In genomic region chrX:40734956-40735317, GRCh38 we compare ENCODE assay signal across 8 cellular contexts. TPM values are rescaled to one million over a fixed set of nuclear protein-coding genes. Genes with fewer than 3 reads are reported as not detected.
DNase-seq lines count a peak whose midpoint lies in the region; ATAC-seq and TF ChIP-seq lines count a peak whose summit lies in the region.

No MANE protein-coding gene starts in this region.

- peak overlapping the region; percentile 79 for H3K4me3 ChIP-seq in BE2C (ENCODE audit: low read depth, low read length)
- H3K4me3 ChIP-seq in HEK293 (ENCODE audit: low read depth, low read length) = peak overlapping the region; percentile 98
- H3K4me3 ChIP-seq in ectodermal cell (ENCODE audit: insufficient read depth, low read depth, low read length) = peak overlapping the region; percentile 65
- H3K4me3 ChIP-seq in mucosa of rectum (ENCODE audit: low read length in 2 of 2) = peak overlapping the region; percentile 65 to 89
- peak overlapping the region; percentile 82 for H3K4me3 ChIP-seq in thoracic aorta

- no peaks in the 10 kb centered on the region for H3K36me3 ChIP-seq in BE2C
- H3K36me3 ChIP-seq in HEK293 (ENCODE audit: control insufficient read depth in 2 of 2, insufficient read depth in 1 of 2, low read length in 2 of 2) = no peaks in the 10 kb centered on the region; a peak in 1 of 3 replicates
- H3K36me3 ChIP-seq in ectodermal cell (ENCODE audit: control insufficient read depth, insufficient read depth, low read length) = no peaks in the 10 kb centered on the region
- H3K36me3 ChIP-seq in mucosa of rectum (ENCODE audit: control insufficient read depth in 2 of 2, insufficient read depth in 2 of 2, low read length in 2 of 2) = no peaks in the 10 kb centered on the region
- no peaks in the 10 kb centered on the region for H3K36me3 ChIP-seq in thoracic aorta

- POLR2A ChIA-PET in HEK293 (lab: Yijun Ruan, JAX) (interaction anchor here (0.6 to 2.0 kb wide), 13 partner anchors 9 to 380 kb away, joined by 3 to 10 read pairs (median 3); partner anchors contain the start of genes CXorf38 and USP9X), T-cell (lab: Charles Lee) (interaction anchor here (0.6 to 1.1 kb wide), 4 partner anchors 45 to 1919 kb away, joined by 3 to 4 read pairs (median 4); no protein-coding TSS in a partner anchor)

- TF ChIP-seq CTCF in BE2C (IDR thresholded peaks at IDR 0.05; ENCODE audit: low read depth, low read length) = no peak
- TF ChIP-seq CTCF in HEK293 (tag by site-specific recombination; IDR thresholded peaks at IDR 0.05) = no peak
- TF ChIP-seq CTCF in thoracic aorta (IDR thresholded peaks at IDR 0.05) = no peak

- H3K36me3 Mint-ChIP-seq in T-cell = no peaks in the 10 kb centered on the region

- CTCF ChIA-PET in HEK293 (lab: Yijun Ruan, JAX) (interaction anchor here (0.7 to 1.8 kb wide), 9 partner anchors 10 to 1008 kb away, joined by 3 to 4 read pairs (median 3); no protein-coding TSS in a partner anchor), T-cell (lab: Charles Lee) (interaction anchor here (0.5 to 2.7 kb wide), 7 partner anchors 11 to 648 kb away, joined by 3 to 17 read pairs (median 4); no protein-coding TSS in a partner anchor)

- peaks cover 60 to 75% (median 73%) of the 10 kb centered on the region in 3 donors for H3K4me1 Mint-ChIP-seq in T-cell

- 0 to 1% methylated on average over 20 of the region's 20 CpGs for WGBS in ectodermal cell, 2 experiments

- H3K27me3 Mint-ChIP-seq in T-cell = no peaks in the 10 kb centered on the region

- peak overlapping the region; percentile 65 to 71 for H3K9ac ChIP-seq in mucosa of rectum (ENCODE audit: low read depth in 1 of 2, low read length in 2 of 2)

- H3K4me1 ChIP-seq in BE2C (no peaks in the 10 kb centered on the region), HEK293 (ENCODE audit: control insufficient read depth, insufficient read depth, low read length) (peaks cover 32% of the 10 kb centered on the region), ectodermal cell (ENCODE audit: control insufficient read depth, insufficient read depth, low read length) (no peaks in the 10 kb centered on the region), mucosa of rectum (ENCODE audit: control insufficient read depth in 2 of 2, insufficient read depth in 2 of 2, low read length in 2 of 2) (peaks cover 12 to 21% of the 10 kb centered on the region in 2 donors), thoracic aorta (ENCODE audit: control insufficient read depth in 1 of 2, low read depth in 2 of 2) (peaks cover 0 to 14% of the 10 kb centered on the region in 2 donors)

- no peaks in the 10 kb centered on the region for H3K9me3 Mint-ChIP-seq in T-cell

- peak overlapping the region; percentile 84 to 90 for H3K27ac Mint-ChIP-seq in T-cell

- no peaks in the 10 kb centered on the region for H3K27me3 ChIP-seq in BE2C
- no peaks in the 10 kb centered on the region for H3K27me3 ChIP-seq in ectodermal cell (ENCODE audit: control insufficient read depth, insufficient read depth, low read length, poor library complexity, severe bottlenecking)
- peaks cover 2 to 5% of the 10 kb centered on the region in 2 donors for H3K27me3 ChIP-seq in mucosa of rectum (ENCODE audit: control insufficient read depth in 2 of 2, insufficient read depth in 2 of 2, low read length in 2 of 2)
- no peaks in the 10 kb centered on the region for H3K27me3 ChIP-seq in thoracic aorta (replicated peaks; ENCODE audit: insufficient read depth)

- H3K4me3 Mint-ChIP-seq in T-cell = peak overlapping the region; percentile 86 to 94 (median 92)

- H3K9me3 ChIP-seq in BE2C = no peaks in the 10 kb centered on the region
- no peaks in the 10 kb centered on the region for H3K9me3 ChIP-seq in HEK293 (ENCODE audit: control insufficient read depth, insufficient read depth, low read depth, low read length)
- H3K9me3 ChIP-seq in ectodermal cell (ENCODE audit: control insufficient read depth, low read length) = no peaks in the 10 kb centered on the region
- H3K9me3 ChIP-seq in mucosa of rectum (ENCODE audit: control insufficient read depth in 2 of 2, low read length in 2 of 2) = no peaks in the 10 kb centered on the region
- no peaks in the 10 kb centered on the region for H3K9me3 ChIP-seq in thoracic aorta

- DNase-seq in BE2C (no peak), T-cell (peak in 25 of 34 experiments; percentile 5 to 55 (median 22)), thoracic aorta (ENCODE audit: low spot score) (no peak), mesenteric fat pad (ENCODE audit: low spot score) (no peak)

- H3K27ac ChIP-seq in HEK293 (ENCODE audit: extremely low read depth, low read depth, low read length) (peak overlapping the region; percentile 98), ectodermal cell (ENCODE audit: insufficient read depth, low read depth, low read length, poor library complexity, severe bottlenecking) (peak overlapping the region; percentile 88), mucosa of rectum (ENCODE audit: low read depth in 2 of 2, low read length in 2 of 2) (peak overlapping the region; percentile 93 to 95), thoracic aorta (peak overlapping the region; percentile 93 to 94)

- peak; percentile 7 to 27 (median 18) for ATAC-seq in T-cell (replicated peaks in 1 of 4)
- no peak for ATAC-seq in thoracic aorta (ENCODE audit: insufficient number of reproducible peaks, low FRiP score, low read depth)
- ATAC-seq in HG02840 (IDR thresholded peaks at IDR 0.05; ENCODE audit: low FRiP score, unreplicated experiment) = no peak

TF ChIP-seq in HEK293, 187 proteins besides CTCF, POLR2A, EP300 and RAD21:
- 0 out of 2 replicates have a peak, but pooled peaks have one; percentile 16 for TF ChIP-seq ZNF596 (tag by site-specific recombination; IDR thresholded peaks at IDR 0.05)
- no peak for TF ChIP-seq ZNF223 (tag by site-specific recombination; IDR thresholded peaks at IDR 0.05)
- peak; percentile 45 for TF ChIP-seq SCRT2 (tag by site-specific recombination; IDR thresholded peaks at IDR 0.05)
- TF ChIP-seq, protein P1, sequence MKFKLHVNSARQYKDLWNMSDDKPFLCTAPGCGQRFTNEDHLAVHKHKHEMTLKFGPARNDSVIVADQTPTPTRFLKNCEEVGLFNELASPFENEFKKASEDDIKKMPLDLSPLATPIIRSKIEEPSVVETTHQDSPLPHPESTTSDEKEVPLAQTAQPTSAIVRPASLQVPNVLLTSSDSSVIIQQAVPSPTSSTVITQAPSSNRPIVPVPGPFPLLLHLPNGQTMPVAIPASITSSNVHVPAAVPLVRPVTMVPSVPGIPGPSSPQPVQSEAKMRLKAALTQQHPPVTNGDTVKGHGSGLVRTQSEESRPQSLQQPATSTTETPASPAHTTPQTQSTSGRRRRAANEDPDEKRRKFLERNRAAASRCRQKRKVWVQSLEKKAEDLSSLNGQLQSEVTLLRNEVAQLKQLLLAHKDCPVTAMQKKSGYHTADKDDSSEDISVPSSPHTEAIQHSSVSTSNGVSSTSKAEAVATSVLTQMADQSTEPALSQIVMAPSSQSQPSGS (tag by site-specific recombination; IDR thresholded peaks at IDR 0.05; ENCODE audit: low read depth) = no peak

RNA-seq across cellular contexts. Expression of gene MED14, which starts 0.4 kb away (rescaled TPM):
- 37.8 TPM for polyA plus RNA-seq in BE2C (2012; ENCODE audit: insufficient read depth, insufficient read length, low read depth)
- total RNA-seq in T-cell (10 to 100 TPM; 30.7 to 56.0 (median 43.2) TPM), thoracic aorta (10 to 100 TPM; 25.7 to 94.1 TPM), mesenteric fat pad (29.4 TPM)
- polyA plus RNA-seq in ectodermal cell (2013, experiment 1 of 4) = 45.4 TPM
- 50.4 TPM for polyA plus RNA-seq in ectodermal cell (2013, experiment 2 of 4)
- polyA plus RNA-seq in ectodermal cell (2013, experiment 3 of 4) = 25.6 TPM
- 33.9 TPM for polyA plus RNA-seq in ectodermal cell (2013, experiment 4 of 4)

Comparison
In these comparisons a context has a peak if more than half of its experiments do, and no peak if none do; other contexts are left out.
1. DNase-seq: peak in T-cell (25 of 34); none in BE2C (single experiment), thoracic aorta (single experiment) and mesenteric fat pad (single experiment).
2. ATAC-seq: peak in T-cell (4 of 4); none in thoracic aorta (single experiment) and HG02840 (single experiment).
3. Peak in every context shown above with its lines, with median percentiles within 50 percentile points of each other: H3K4me3 ChIP-seq and H3K27ac ChIP-seq.